ENCODE assay signal across 8 cellular contexts in genomic region chr2:27663160-27663462, GRCh38. TPM values are rescaled to one million over a fixed set of nuclear protein-coding genes. Genes with fewer than 3 reads are reported as not detected.
DNase-seq lines count a peak whose midpoint lies in the region; ATAC-seq and TF ChIP-seq lines count a peak whose summit lies in the region.

No MANE protein-coding gene starts in this region.

- no peak for DNase-seq in adrenal gland
- DNase-seq in kidney epithelial cell (ENCODE audit: low read depth) = no peak
- no peak for DNase-seq in suprapubic skin (ENCODE audit: low spot score in 2 of 2)
- no peak for DNase-seq in NCI-H2196 treated with DMSO at 0.1 percent for 48 hours (lab: John Stamatoyannopoulos, UW; ENCODE audit: unreplicated experiment)
- no peak for DNase-seq in stimulated activated CD4-positive, alpha-beta T cell treated with anti-CD3 and anti-CD28 coated beads, Interleukin-15, amount 100 ng/mL, for 24 hours
- no peak for DNase-seq in G401 (ENCODE audit: low spot score)

- no peak for TF ChIP-seq POLR2A in adrenal gland (IDR thresholded peaks at IDR 0.05)
- TF ChIP-seq POLR2A in suprapubic skin (IDR thresholded peaks at IDR 0.05) = peak in 1 of 2 donors; percentile 8

- ATAC-seq in GM18520 (IDR thresholded peaks at IDR 0.05; ENCODE audit: unreplicated experiment) (peak; percentile 36), HG03159 (IDR thresholded peaks at IDR 0.05; ENCODE audit: unreplicated experiment) (peak; percentile 49)

- no peak for TF ChIP-seq EP300 in suprapubic skin (IDR thresholded peaks at IDR 0.05)

- intact Hi-C loops in adrenal gland (cut with DNase I) = no loop called here

- H3K9me3 ChIP-seq in adrenal gland (replicated peaks in 1 of 3) (no peaks in the 10 kb centered on the region), suprapubic skin (no peaks in the 10 kb centered on the region)

- H3K36me3 ChIP-seq in adrenal gland (replicated peaks in 1 of 2) (peaks cover 0 to 44% of the 10 kb centered on the region in 2 donors), kidney epithelial cell (ENCODE audit: control insufficient read depth, insufficient read depth, low read length) (no peaks in the 10 kb centered on the region), suprapubic skin (peaks cover 38% of the 10 kb centered on the region)

- in situ Hi-C loops in G401 (cut with HindIII; ENCODE audit: low sequenced_read_pairs) = no loop called here

- no peak for TF ChIP-seq CTCF in adrenal gland (IDR thresholded peaks at IDR 0.05)
- TF ChIP-seq CTCF in kidney epithelial cell (IDR thresholded peaks at IDR 0.05; ENCODE audit: insufficient read depth, low read length, poor library complexity, severe bottlenecking) = no peak
- TF ChIP-seq CTCF in suprapubic skin (IDR thresholded peaks at IDR 0.05) = no peak

- H3K4me1 ChIP-seq in adrenal gland (replicated peaks in 1 of 2) = peaks cover 16 to 43% of the 10 kb centered on the region in 2 donors
- peaks cover 28% of the 10 kb centered on the region for H3K4me1 ChIP-seq in suprapubic skin

- H3K27ac ChIP-seq in adrenal gland (peak overlapping the region; percentile 45 to 97 (median 77)), suprapubic skin (peak overlapping the region; percentile 94)

- no peaks in the 10 kb centered on the region for H3K27me3 ChIP-seq in adrenal gland
- no peaks in the 10 kb centered on the region for H3K27me3 ChIP-seq in kidney epithelial cell (ENCODE audit: control insufficient read depth, insufficient read depth, low read length)
- H3K27me3 ChIP-seq in suprapubic skin = no peaks in the 10 kb centered on the region

- 0 to 1% (median 1%) methylated on average over 14 to 16 of the region's 16 CpGs for WGBS in adrenal gland, 4 donors
- WGBS in suprapubic skin = 0% methylated on average over 16 of the region's 16 CpGs

- H3K4me3 ChIP-seq in adrenal gland = peak overlapping the region; percentile 51 to 96 (median 84)
- H3K4me3 ChIP-seq in kidney epithelial cell (ENCODE audit: low read depth, low read length) = peak overlapping the region; percentile 85
- H3K4me3 ChIP-seq in suprapubic skin = peak overlapping the region; percentile 61

RNA-seq across cellular contexts. Expression of gene SUPT7L, which starts 0.3 kb away (rescaled TPM):
- total RNA-seq in adrenal gland (10 to 100 TPM; 16.6 to 36.9 (median 31.0) TPM), kidney epithelial cell (25.6 and 36.3 TPM in 2 replicates), suprapubic skin (10 to 100 TPM; 17.0 to 27.3 (median 22.2) TPM)
- 10 to 100 TPM; 36.8 to 51.4 (median 50.0) TPM for polyA plus RNA-seq in adrenal gland
- total RNA-seq in G401 (2014; rRNA removed; shearing (Covaris generic)) = 19.0 and 29.8 TPM in 2 replicates

RNA-seq across cellular contexts. Expression of gene SLC4A1AP, which starts 0.6 kb away (rescaled TPM):
- total RNA-seq in adrenal gland (10 to 100 TPM; 14.4 to 28.6 (median 22.3) TPM), kidney epithelial cell (25.0 and 26.4 TPM in 2 replicates), suprapubic skin (10 to 100 TPM; 15.1 to 25.3 (median 20.7) TPM)
- 10 to 100 TPM; 13.0 to 41.1 (median 15.0) TPM for polyA plus RNA-seq in adrenal gland
- total RNA-seq in G401 (2014; rRNA removed; shearing (Covaris generic)) = 36.1 and 41.5 TPM in 2 replicates

RNA-seq across cellular contexts. Expression of gene GPN1, which starts 34.3 kb away (rescaled TPM):
- total RNA-seq in adrenal gland = 10 to 100 TPM; 21.6 to 28.2 (median 24.8) TPM
- 10 to 100 TPM; 10.6 to 44.6 (median 12.8) TPM for polyA plus RNA-seq in adrenal gland
- 55.2 and 58.3 TPM in 2 replicates for total RNA-seq in kidney epithelial cell
- total RNA-seq in suprapubic skin = 10 to 100 TPM; 21.0 to 30.5 (median 24.2) TPM
- total RNA-seq in G401 (2014; rRNA removed; shearing (Covaris generic)) = 45.7 and 63.6 TPM in 2 replicates

RNA-seq across cellular contexts. Expression of gene CCDC121, which starts 34.3 kb away (rescaled TPM):
- total RNA-seq in adrenal gland (10 to 100 TPM in 1 of 8 donors, 1 to 10 TPM in 7; 1.6 to 46.9 (median 3.6) TPM), kidney epithelial cell (1.5 and 3.6 TPM in 2 replicates), suprapubic skin (1 to 10 TPM; 1.2 to 3.9 (median 3.0) TPM)
- 1 to 10 TPM in 2 of 3 donors, under 1 TPM in 1; 0.51 to 6.4 (median 1.4) TPM for polyA plus RNA-seq in adrenal gland
- 2.9 and 4.2 TPM in 2 replicates for total RNA-seq in G401 (2014; rRNA removed; shearing (Covaris generic))
